ENCODE assay signal across 14 cellular contexts in the genomic region with DNA sequence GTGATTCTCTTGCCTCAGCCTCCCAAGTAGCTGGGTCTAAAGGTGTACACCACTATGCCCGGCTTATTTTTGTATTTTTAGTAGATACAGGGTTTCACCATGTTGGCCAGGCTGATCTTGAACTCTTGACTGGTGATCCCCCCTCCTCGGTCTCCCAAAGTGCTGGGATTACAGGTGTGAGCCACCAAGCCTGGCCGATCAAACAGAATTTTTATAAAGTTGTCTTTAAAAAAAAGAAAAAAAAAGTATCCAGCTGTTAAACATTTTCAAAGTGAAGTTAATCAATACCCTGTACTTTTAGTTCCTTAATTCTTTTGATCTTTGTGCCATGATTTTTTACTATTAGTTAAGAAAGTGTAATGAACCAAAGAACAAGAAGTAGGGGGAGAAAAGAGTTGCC. TPM values are rescaled to one million over a fixed set of nuclear protein-coding genes. Genes with fewer than 3 reads are reported as not detected.
DNase-seq lines count a peak whose midpoint lies in the region; ATAC-seq, FAIRE-seq and TF ChIP-seq lines count a peak whose summit lies in the region.
"Had no signal": no experiment of that assay in that cellular context is flagged by ENCODE, and none has a peak within 500 bp of the region (broad histone marks: within the 10 kb centered on the region; RNA-seq: fewer than 3 reads in every experiment).

No MANE protein-coding gene starts in this region.

- no peak for ATAC-seq in Right ventricle myocardium inferior

- H3K79me2 ChIP-seq in PC-9 (ENCODE audit: low read depth): no peaks in the 10 kb centered on the region; the same call in 1 of the 2 replicates

- TF ChIP-seq CTCF in left ventricle myocardium inferior (IDR thresholded peaks at IDR 0.05; ENCODE audit: borderline replicate concordance) (no peak), kidney (IDR thresholded peaks at IDR 0.05; ENCODE audit: borderline replicate concordance, extremely low read depth, insufficient read depth) (no peak), nephron (IDR thresholded peaks at IDR 0.05; ENCODE audit: unreplicated experiment in 3 of 3) (no peak), PC-9 (conservative IDR thresholded peaks at IDR 0.05) (no peak)

- peaks cover 3% of the 10 kb centered on the region for H3K9me3 ChIP-seq in left ventricle myocardium inferior (replicated peaks)
- no peaks in the 10 kb centered on the region for H3K9me3 ChIP-seq in kidney (ENCODE audit: control insufficient read depth in 1 of 2, low read length in 2 of 2)
- no peaks in the 10 kb centered on the region; the same call in 1 of the 2 replicates for H3K9me3 ChIP-seq in PC-9 (ENCODE audit: insufficient read depth, low read depth)
- H3K9me3 ChIP-seq in effector memory CD4-positive, alpha-beta T cell (ENCODE audit: control insufficient read depth, low read length): no peaks in the 10 kb centered on the region

- H3K4me1 ChIP-seq in left ventricle myocardium inferior (peaks cover 77% of the 10 kb centered on the region), kidney (ENCODE audit: control insufficient read depth in 1 of 2, insufficient read depth in 1 of 2, low read depth in 1 of 2, low read length in 2 of 2) (peaks cover 14 to 20% of the 10 kb centered on the region in 2 donors), PC-9 (replicated peaks; ENCODE audit: insufficient read depth) (peaks cover 20% of the 10 kb centered on the region)
- H3K4me1 ChIP-seq in effector memory CD4-positive, alpha-beta T cell (ENCODE audit: control insufficient read depth, insufficient read depth, low read length, poor library complexity, severe bottlenecking): no peaks in the 10 kb centered on the region

- no peak overlapping the region for H3K4me2 ChIP-seq in PC-9
- H3K4me2 ChIP-seq: BLaER1 had no signal

- CTCF ChIA-PET in PC-9 (lab: Charles Lee): no interaction called here

- H3K4me3 Mint-ChIP-seq in nephron (no peak overlapping the region), immature natural killer cell (no peak overlapping the region)
- H3K4me3 Mint-ChIP-seq: CD4-positive, CD25-positive, alpha-beta regulatory T cell; H9 had no signal

- H3K9ac ChIP-seq in kidney (ENCODE audit: low read length in 2 of 2): no peak overlapping the region
- H3K9ac ChIP-seq: BLaER1 had no signal

- no peak overlapping the region for H2AFZ ChIP-seq in PC-9

- H3K27ac ChIP-seq in left ventricle myocardium inferior (replicated peaks) (peak overlapping the region; percentile 36), kidney (ENCODE audit: low read depth in 2 of 2, low read length in 2 of 2) (no peak overlapping the region), PC-9 (no peak overlapping the region)
- no peak overlapping the region for H3K27ac ChIP-seq in effector memory CD4-positive, alpha-beta T cell (ENCODE audit: insufficient read depth, low read length, poor library complexity, severe bottlenecking)
- H3K27ac ChIP-seq: 22Rv1, BLaER1 had no signal

- H3F3A ChIP-seq in PC-9 (ENCODE audit: insufficient read depth, low read depth): 0 out of 2 replicates have a peak, but pooled peaks cover 4% of the 10 kb centered on the region

- no peak for DNase-seq in left ventricle myocardium inferior
- DNase-seq in Right ventricle myocardium inferior (ENCODE audit: missing footprints): no peak
- no peak for DNase-seq in kidney
- DNase-seq in PC-9: no peak
- DNase-seq in effector memory CD4-positive, alpha-beta T cell: no peak
- no peak for DNase-seq in immature natural killer cell
- DNase-seq: CD4-positive, CD25-positive, alpha-beta regulatory T cell; DMS53; GOT3; H9 had no signal

- no peaks in the 10 kb centered on the region for H3K9me2 ChIP-seq in PC-9 (ENCODE audit: insufficient read depth)

- H3K36me3 ChIP-seq in left ventricle myocardium inferior (no peaks in the 10 kb centered on the region), kidney (ENCODE audit: control insufficient read depth in 1 of 2, insufficient read depth in 2 of 2, low read length in 2 of 2) (no peaks in the 10 kb centered on the region), PC-9 (ENCODE audit: low read depth) (peaks cover 5% of the 10 kb centered on the region; the same call in 1 of the 2 replicates)
- no peaks in the 10 kb centered on the region for H3K36me3 ChIP-seq in effector memory CD4-positive, alpha-beta T cell (ENCODE audit: control insufficient read depth, insufficient read depth, low read length)
- H3K36me3 ChIP-seq: BLaER1 had no signal

- no peaks in the 10 kb centered on the region for H4K20me1 ChIP-seq in PC-9 (ENCODE audit: insufficient read depth)
- H4K20me1 ChIP-seq: BLaER1 had no signal

- intact Hi-C loops in left ventricle myocardium inferior (cut with micrococcal nuclease) (no loop called here), Right ventricle myocardium inferior (cut with DNase I) (no loop called here), kidney (cut with DNase I) (no loop called here), PC-9 (cut with micrococcal nuclease; ENCODE audit: unreplicated experiment) (no loop called here)

- H3K27me3 Mint-ChIP-seq in nephron (ENCODE audit: low read depth) (no peaks in the 10 kb centered on the region), immature natural killer cell (ENCODE audit: low read depth in 3 of 3) (no peaks in the 10 kb centered on the region)
- H3K27me3 Mint-ChIP-seq: CD4-positive, CD25-positive, alpha-beta regulatory T cell had no signal

- H3K4me3 ChIP-seq in left ventricle myocardium inferior: no peak overlapping the region
- no peak overlapping the region for H3K4me3 ChIP-seq in kidney (ENCODE audit: low read length in 2 of 2)
- H3K4me3 ChIP-seq in PC-9: no peak overlapping the region
- no peak overlapping the region for H3K4me3 ChIP-seq in effector memory CD4-positive, alpha-beta T cell (ENCODE audit: insufficient read depth, low read depth, low read length, poor library complexity, severe bottlenecking)
- H3K4me3 ChIP-seq: BLaER1 had no signal

- peak; percentile 61 for FAIRE-seq in kidney (lab: Jason Lieb, UNC)
- FAIRE-seq: GM18507 had no signal

- POLR2A ChIA-PET in PC-9 (lab: Charles Lee; ENCODE audit: unreplicated experiment): interaction anchor here (0.7 kb wide), 1 partner anchor 18 kb away, joined by 5 read pairs; no protein-coding TSS in a partner anchor

- H3K27ac Mint-ChIP-seq in nephron (peak overlapping the region; percentile 79 to 83 (median 81)), immature natural killer cell (no peak overlapping the region)
- H3K27ac Mint-ChIP-seq: CD4-positive, CD25-positive, alpha-beta regulatory T cell had no signal

- peaks cover 15% of the 10 kb centered on the region for H3K9me3 Mint-ChIP-seq in nephron
- no peaks in the 10 kb centered on the region for H3K9me3 Mint-ChIP-seq in immature natural killer cell
- H3K9me3 Mint-ChIP-seq: CD4-positive, CD25-positive, alpha-beta regulatory T cell had no signal

- no peaks in the 10 kb centered on the region for H3K27me3 ChIP-seq in left ventricle myocardium inferior (ENCODE audit: low read depth)
- H3K27me3 ChIP-seq in PC-9 (ENCODE audit: insufficient read depth, low read depth): no peaks in the 10 kb centered on the region
- no peaks in the 10 kb centered on the region for H3K27me3 ChIP-seq in effector memory CD4-positive, alpha-beta T cell (replicated peaks; ENCODE audit: control insufficient read depth, insufficient read depth, low read length, poor library complexity, severe bottlenecking)
- H3K27me3 ChIP-seq: BLaER1 had no signal

- H3K36me3 Mint-ChIP-seq in nephron (ENCODE audit: low read depth) (peaks cover 13% of the 10 kb centered on the region), immature natural killer cell (peaks cover 0 to 3% (median 0%) of the 10 kb centered on the region in 3 donors)
- H3K36me3 Mint-ChIP-seq: CD4-positive, CD25-positive, alpha-beta regulatory T cell had no signal

- BruUV-seq in PC-9 (replicated peaks; lab: Mats Ljungman, UMichigan): no TSS peak

- H3K4me1 Mint-ChIP-seq in nephron: peaks cover 36% of the 10 kb centered on the region
- H3K4me1 Mint-ChIP-seq in immature natural killer cell: peaks cover 1 to 10% of the 10 kb centered on the region in 2 donors

RNA-seq across cellular contexts. Expression of gene SMAD1, which starts 24.3 kb away (rescaled TPM):
- 10.1 TPM for total RNA-seq in left ventricle myocardium inferior
- 12.0 TPM for total RNA-seq in Right ventricle myocardium inferior
- total RNA-seq in kidney: 39.5 TPM
- polyA plus RNA-seq in kidney (ENCODE audit: insufficient read depth, low read depth, low replicate concordance): 8.9 TPM
- 15.1 and 16.1 TPM in 2 replicates for total RNA-seq in PC-9 (2021)
- 1 to 10 TPM; 1.3 to 4.5 (median 2.5) TPM for polyA plus RNA-seq in immature natural killer cell

Comparison
In these comparisons a context has a peak if more than half of its experiments do, and no peak if none do; other contexts are left out.
1. H3K27ac Mint-ChIP-seq: peak in nephron (3 of 3); none in immature natural killer cell (0 of 6).